22 cellular contexts compared by ENCODE assay signal in the genomic region with DNA sequence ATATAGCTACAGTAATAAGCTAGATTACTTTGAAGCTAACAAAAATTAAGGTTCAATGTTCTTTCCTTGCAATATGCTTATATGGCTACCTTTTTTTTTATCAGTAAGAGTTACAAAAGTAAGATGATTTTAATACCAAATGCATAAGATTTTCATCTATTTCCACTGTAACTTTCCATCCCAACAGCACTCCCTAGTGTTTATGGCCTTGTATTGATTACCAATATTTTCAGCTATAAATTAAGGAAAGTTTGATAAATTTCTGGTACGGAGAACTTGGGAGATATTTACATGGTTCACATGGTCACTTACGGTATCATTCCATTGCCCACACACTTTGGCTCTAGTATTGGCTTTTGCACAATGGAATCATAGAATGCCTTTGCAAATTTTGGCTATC.
DNase-seq lines count a peak whose midpoint lies in the region; ATAC-seq, FAIRE-seq and TF ChIP-seq lines count a peak whose summit lies in the region.
"Had no signal": no experiment of that assay in that cellular context is flagged by ENCODE, and none has a peak within 500 bp of the region (broad histone marks: within the 10 kb centered on the region; RNA-seq: fewer than 3 reads in every experiment).

No MANE protein-coding gene starts in this region.

- no peak overlapping the region for H3K4me3 ChIP-seq in OCI-LY3 (ENCODE audit: low read length)
- H3K4me3 ChIP-seq: A549, BLaER1 had no signal

- no peaks in the 10 kb centered on the region for H3K4me1 Mint-ChIP-seq in neural crest cell
- H3K4me1 Mint-ChIP-seq in T-helper 17 cell: no peaks in the 10 kb centered on the region
- H3K4me1 Mint-ChIP-seq: CD8-positive, alpha-beta memory T cell; IgD-negative memory B cell had no signal

- H3K36me3 Mint-ChIP-seq in neural crest cell (ENCODE audit: low read depth): no peaks in the 10 kb centered on the region
- no peaks in the 10 kb centered on the region for H3K36me3 Mint-ChIP-seq in T-helper 17 cell (ENCODE audit: low read depth)
- H3K36me3 Mint-ChIP-seq: CD8-positive, alpha-beta memory T cell; IgD-negative memory B cell had no signal

- H3K27me3 Mint-ChIP-seq in neural crest cell (ENCODE audit: low read depth): no peaks in the 10 kb centered on the region
- no peaks in the 10 kb centered on the region for H3K27me3 Mint-ChIP-seq in T-helper 17 cell
- H3K27me3 Mint-ChIP-seq: CD8-positive, alpha-beta memory T cell; IgD-negative memory B cell had no signal

- H3K4me1 ChIP-seq in OCI-LY3 (ENCODE audit: low read length): no peaks in the 10 kb centered on the region
- H3K4me1 ChIP-seq: A549, BLaER1 had no signal

- no peak for DNase-seq in D721Med (ENCODE audit: insufficient read length, low spot score)
- DNase-seq in dermis blood vessel endothelial cell: peak; percentile 7
- no peak for DNase-seq in neural crest cell (ENCODE audit: low read depth, low spot score)
- DNase-seq in T-helper 17 cell: no peak
- DNase-seq in NCI-H187 (lab: John Stamatoyannopoulos, UW): no peak
- DNase-seq: CD8-positive, alpha-beta memory T cell; H7; Karpas-422; MM.1S; NCI-H1092 treated with DMSO at 0.1 percent for 48 hours; NCI-H146; NCI-H2081; NCI-H2171 treated with DMSO at 0.1 percent for 48 hours; NCI-H446 treated with DMSO at 0.1 percent for 48 hours; Right ventricle myocardium superior had no signal

- no peaks in the 10 kb centered on the region for H3K27me3 ChIP-seq in OCI-LY3 (ENCODE audit: low read depth, low read length)
- H3K27me3 ChIP-seq: BLaER1 had no signal

- H3K27ac ChIP-seq in OCI-LY3 (ENCODE audit: low read length): no peak overlapping the region
- H3K27ac ChIP-seq: A549, BLaER1 had no signal

- H3K4me3 Mint-ChIP-seq in neural crest cell (no peak overlapping the region), T-helper 17 cell (no peak overlapping the region)
- H3K4me3 Mint-ChIP-seq: CD8-positive, alpha-beta memory T cell; IgD-negative memory B cell had no signal

- no peak for ATAC-seq in HG03354 (IDR thresholded peaks at IDR 0.05; ENCODE audit: poor library complexity, severe bottlenecking, unreplicated experiment)
- no peak for ATAC-seq in HG02763 (IDR thresholded peaks at IDR 0.05; ENCODE audit: unreplicated experiment)
- ATAC-seq in T-helper 17 cell: no peak
- ATAC-seq: A549 had no signal

- peaks cover 2% of the 10 kb centered on the region for H3K9me3 Mint-ChIP-seq in neural crest cell
- H3K9me3 Mint-ChIP-seq: IgD-negative memory B cell had no signal

- TF ChIP-seq CTCF in D721Med (IDR thresholded peaks at IDR 0.05; ENCODE audit: insufficient read depth, missing control alignments): no peak
- TF ChIP-seq CTCF in OCI-LY3 (IDR thresholded peaks at IDR 0.05; ENCODE audit: low read depth, low read length): peak; percentile 39
- peak; percentile 28 for TF ChIP-seq CTCF in neural crest cell (conservative IDR thresholded peaks at IDR 0.05)

- peak; percentile 25 for FAIRE-seq in D721Med (lab: Jason Lieb, UNC)
- FAIRE-seq: A549, GM12892 had no signal

- H4K20me1 ChIP-seq in OCI-LY3 (ENCODE audit: insufficient read depth, low read length): no peaks in the 10 kb centered on the region
- H4K20me1 ChIP-seq: BLaER1 had no signal

- H3K36me3 ChIP-seq in OCI-LY3 (replicated peaks; ENCODE audit: low read depth, low read length): no peaks in the 10 kb centered on the region
- H3K36me3 ChIP-seq: BLaER1 had no signal

- no peak overlapping the region for H3K4me2 ChIP-seq in OCI-LY3 (ENCODE audit: low read length)
- H3K4me2 ChIP-seq: A549, BLaER1 had no signal

- H3K27ac Mint-ChIP-seq in neural crest cell (ENCODE audit: unreplicated experiment) (no peak overlapping the region), T-helper 17 cell (no peak overlapping the region)
- H3K27ac Mint-ChIP-seq: CD8-positive, alpha-beta memory T cell; IgD-negative memory B cell had no signal

- H3K79me2 ChIP-seq in OCI-LY3 (ENCODE audit: low read length): no peaks in the 10 kb centered on the region

- H3K9ac ChIP-seq in OCI-LY3 (ENCODE audit: low read length): no peak overlapping the region
- H3K9ac ChIP-seq: BLaER1 had no signal

- H2AFZ ChIP-seq in OCI-LY3 (ENCODE audit: low read depth, low read length): no peak overlapping the region

- no peaks in the 10 kb centered on the region for H3K9me3 ChIP-seq in OCI-LY3 (ENCODE audit: insufficient read depth, low read length)
- H3K9me3 ChIP-seq in T-helper 17 cell (ENCODE audit: control insufficient read depth, low read length, poor library complexity, severe bottlenecking): no peaks in the 10 kb centered on the region
- H3K9me3 ChIP-seq: A549, BLaER1 had no signal
